Comparison of ENCODE assay signal across 8 cellular contexts in genomic region chr4:1248262-1249147, GRCh38. TPM values are rescaled to one million over a fixed set of nuclear protein-coding genes. Genes with fewer than 3 reads are reported as not detected.
DNase-seq lines count a peak whose midpoint lies in the region; ATAC-seq and TF ChIP-seq lines count a peak whose summit lies in the region.

TSS of gene CTBP1 (minus strand) at chr4:1249130. CDS start at chr4:1241331, 7,799 bp downstream.

- peak within 1 kb of the TSS; percentile 87 for H3K27ac ChIP-seq in cingulate gyrus (ENCODE audit: low read depth, low read length)

- H3K27me3 Mint-ChIP-seq in activated CD4-positive, alpha-beta T cell treated with anti-CD3 and anti-CD28 coated beads for 36 hours: no peaks in the 10 kb centered on the region

- ATAC-seq in HG03159 (IDR thresholded peaks at IDR 0.05; ENCODE audit: unreplicated experiment): peak; percentile 43
- peak; percentile 43 for ATAC-seq in activated CD4-positive, alpha-beta T cell treated with anti-CD3 and anti-CD28 coated beads for 36 hours
- peak; percentile 79 for ATAC-seq in left colon

- peak; percentile 56 for TF ChIP-seq POLR2A in GM18951 (IDR thresholded peaks at IDR 0.05; ENCODE audit: extremely low read depth, insufficient read depth, insufficient read length)

- peak within 1 kb of the TSS; percentile 89 for H3K4me3 Mint-ChIP-seq in activated CD4-positive, alpha-beta T cell treated with anti-CD3 and anti-CD28 coated beads for 36 hours

- in situ Hi-C loops in GM18951 (cut with MboI; ENCODE audit: low sequenced_read_pairs, unreplicated experiment): no loop called here

- peaks cover 73% of the 10 kb centered on the region for H3K4me1 Mint-ChIP-seq in activated CD4-positive, alpha-beta T cell treated with anti-CD3 and anti-CD28 coated beads for 36 hours

- CTCF ChIA-PET in activated CD4-positive, alpha-beta T cell treated with anti-CD3 and anti-CD28 coated beads for 36 hours (lab: Charles Lee): interaction anchor here (0.5 to 3.0 kb wide), 3 partner anchors 15 to 97 kb away, joined by 3 to 17 read pairs (median 5); no protein-coding TSS in a partner anchor

- H3K27ac Mint-ChIP-seq in activated CD4-positive, alpha-beta T cell treated with anti-CD3 and anti-CD28 coated beads for 36 hours: peak within 1 kb of the TSS; percentile 94

- intact Hi-C loops in activated CD4-positive, alpha-beta T cell treated with anti-CD3 and anti-CD28 coated beads for 36 hours (cut with DNase I, micrococcal nuclease): loop anchor here (1.0 to 5.0 kb wide), 16 partner anchors 20 to 624 kb away; partner anchors contain the start of genes MAEA (in 2 of the 2), DGKQ (in 1 of the 2), FGFRL1 (in 1 of the 2) and GAK (in 1 of the 2)
- intact Hi-C loops in left colon (cut with DNase I, micrococcal nuclease): loop anchor here (10.0 kb wide), 2 partner anchors 84 to 96 kb away; partner anchors contain the start of gene UVSSA (in 1 of the 2)

- H3K9me3 Mint-ChIP-seq in activated CD4-positive, alpha-beta T cell treated with anti-CD3 and anti-CD28 coated beads for 36 hours (ENCODE audit: low read depth): peaks cover 5% of the 10 kb centered on the region

- peaks cover 43% of the 10 kb centered on the region for H3K36me3 Mint-ChIP-seq in activated CD4-positive, alpha-beta T cell treated with anti-CD3 and anti-CD28 coated beads for 36 hours (ENCODE audit: low read depth)

- DNase-seq in AG08396 (ENCODE audit: low spot score) (peak; percentile 100), NCI-H2227 (lab: John Stamatoyannopoulos, UW; ENCODE audit: unreplicated experiment) (peak; percentile 85), left colon (peak; percentile 68 to 82)
- peak; percentile 89 for DNase-seq in activated CD4-positive, alpha-beta T cell treated with anti-CD3 and anti-CD28 coated beads for 36 hours
- peak; percentile 73 for DNase-seq in stimulated activated CD4-positive, alpha-beta T cell treated with anti-CD3 and anti-CD28 coated beads, Interleukin-1b, Interleukin-23, amount 100 ng/mL, for 48 hours

- POLR2A ChIA-PET in activated CD4-positive, alpha-beta T cell treated with anti-CD3 and anti-CD28 coated beads for 36 hours (lab: Charles Lee): interaction anchor here (0.5 to 1.4 kb wide), 3 partner anchors 10 to 98 kb away, joined by 3 to 5 read pairs (median 4); partner anchors contain the start of gene UVSSA

RNA-seq across cellular contexts. Expression of gene CTBP1, which starts in this region (rescaled TPM):
- total RNA-seq in activated CD4-positive, alpha-beta T cell treated with anti-CD3 and anti-CD28 coated beads for 36 hours: 100 to 1,000 TPM; 152 to 177 TPM
- total RNA-seq in left colon: 100 to 1,000 TPM; 156 to 180 TPM

Comparison
In these comparisons a context has a peak if more than half of its experiments do, and no peak if none do; other contexts are left out.
1. Peak in every context shown above with its lines: DNase-seq, ATAC-seq and H3K27ac ChIP-seq.